In genomic region chr19:18300930-18301717, GRCh38 we compare ENCODE assay signal across 1 cellular context.
A peak's percentile ranks its signal among the peaks of the same experiment; 100 is the strongest.
TF ChIP-seq lines count a peak whose summit lies in the region.

No MANE protein-coding gene starts in this region.

TF ChIP-seq in SK-N-SH, 30 proteins besides CTCF, POLR2A, EP300 and RAD21 (continued from another document):
- TF ChIP-seq SIN3A (IDR thresholded peaks at IDR 0.05; ENCODE audit: borderline replicate concordance, low read depth, low read length) = no peak
- TF ChIP-seq MEF2A (IDR thresholded peaks at IDR 0.05; ENCODE audit: borderline replicate concordance, low read depth) = peak; percentile 80; the same call in 1 of the 2 replicates
- no peak for TF ChIP-seq EZH2phosphoT487 (IDR thresholded peaks at IDR 0.05; ENCODE audit: borderline replicate concordance, low read depth)
- TF ChIP-seq RXRA (IDR thresholded peaks at IDR 0.05; ENCODE audit: borderline replicate concordance, low read depth) = 0 out of 2 replicates have a peak, but pooled peaks have one; percentile 16
- no peak for TF ChIP-seq FOXM1 (IDR thresholded peaks at IDR 0.05; ENCODE audit: low read depth)
- peak; percentile 85 for TF ChIP-seq FOSL2 (IDR thresholded peaks at IDR 0.05; ENCODE audit: borderline replicate concordance, low read depth)
- no peak for TF ChIP-seq IRF3 (IDR thresholded peaks at IDR 0.05; ENCODE audit: low read depth, low read length)
- peak; percentile 37; the same call in 1 of the 2 replicates for TF ChIP-seq POLR2AphosphoS5 (IDR thresholded peaks at IDR 0.05; ENCODE audit: low read depth, low read length)
- peak; percentile 56; the same call in 1 of the 2 replicates for TF ChIP-seq TCF12 (IDR thresholded peaks at IDR 0.05)
- no peak for TF ChIP-seq USF1 (IDR thresholded peaks at IDR 0.05; ENCODE audit: borderline replicate concordance, low read depth)
- no peak for TF ChIP-seq NRF1 (IDR thresholded peaks at IDR 0.05; ENCODE audit: low read depth, low read length)
- TF ChIP-seq RFX5 (IDR thresholded peaks at IDR 0.05; ENCODE audit: low read length) = no peak
- TF ChIP-seq TEAD4 (IDR thresholded peaks at IDR 0.05; ENCODE audit: borderline replicate concordance, insufficient read depth) = no peak
- TF ChIP-seq FOXJ3 (CRISPR knock-in tag; IDR thresholded peaks at IDR 0.05) = no peak
- TF ChIP-seq USF2 (IDR thresholded peaks at IDR 0.05; ENCODE audit: borderline replicate concordance, low read depth, low read length) = no peak
- TF ChIP-seq RCOR1 (IDR thresholded peaks at IDR 0.05; ENCODE audit: low read length) = no peak
- no peak for TF ChIP-seq CHD2 (IDR thresholded peaks at IDR 0.05; ENCODE audit: low read length, partially characterized antibody)
- no peak for TF ChIP-seq MXI1 (IDR thresholded peaks at IDR 0.05; ENCODE audit: low read depth, low read length)
